Comparison of ENCODE assay signal across 17 cellular contexts in genomic region chr3:30663533-30664241, GRCh38. TPM values are rescaled to one million over a fixed set of nuclear protein-coding genes. Genes with fewer than 3 reads are reported as not detected.
DNase-seq lines count a peak whose midpoint lies in the region; ATAC-seq and TF ChIP-seq lines count a peak whose summit lies in the region.
"Had no signal": no experiment of that assay in that cellular context is flagged by ENCODE, and none has a peak within 500 bp of the region (broad histone marks: within the 10 kb centered on the region; RNA-seq: fewer than 3 reads in every experiment).

No MANE protein-coding gene starts in this region.

- H3K79me2 ChIP-seq in MM.1S (ENCODE audit: low read length) = peaks cover 8% of the 10 kb centered on the region

- peaks cover 26% of the 10 kb centered on the region for H3F3A ChIP-seq in MM.1S (ENCODE audit: insufficient read depth, low read length)

- H3K27ac Mint-ChIP-seq in activated naive CD4-positive, alpha-beta T cell treated with anti-CD3 and anti-CD28 coated beads, Interleukin-2, amount 50 U/mL, for 24 hours = peak overlapping the region; percentile 99
- H3K27ac Mint-ChIP-seq in T-cell = peak overlapping the region; percentile 93 to 95

- H3K4me3 Mint-ChIP-seq in activated naive CD4-positive, alpha-beta T cell treated with anti-CD3 and anti-CD28 coated beads, Interleukin-2, amount 50 U/mL, for 24 hours = peak overlapping the region; percentile 63
- peak overlapping the region in 2 of 3 donors; percentile 51 to 60 for H3K4me3 Mint-ChIP-seq in T-cell
- H3K4me3 Mint-ChIP-seq: neural crest cell had no signal

- H3K9me3 Mint-ChIP-seq in activated naive CD4-positive, alpha-beta T cell treated with anti-CD3 and anti-CD28 coated beads, Interleukin-2, amount 50 U/mL, for 24 hours = peaks cover 5% of the 10 kb centered on the region
- no peaks in the 10 kb centered on the region for H3K9me3 Mint-ChIP-seq in T-cell
- H3K9me3 Mint-ChIP-seq: neural crest cell had no signal

- no peak overlapping the region for H3K9ac ChIP-seq in subcutaneous abdominal adipose tissue (ENCODE audit: low read length in 5 of 5)
- H3K9ac ChIP-seq in MM.1S (ENCODE audit: low read length) = no peak overlapping the region

- peaks cover 41% of the 10 kb centered on the region for H3K36me3 Mint-ChIP-seq in activated naive CD4-positive, alpha-beta T cell treated with anti-CD3 and anti-CD28 coated beads, Interleukin-2, amount 50 U/mL, for 24 hours
- H3K36me3 Mint-ChIP-seq in T-cell = peaks cover 41% of the 10 kb centered on the region

- no peak overlapping the region for H2AFZ ChIP-seq in MM.1S (ENCODE audit: low read length)

- no peak for ATAC-seq in T-cell (replicated peaks in 1 of 4)
- ATAC-seq in HG03571 (IDR thresholded peaks at IDR 0.05; ENCODE audit: unreplicated experiment) = no peak
- no peak for ATAC-seq in GM21367 (IDR thresholded peaks at IDR 0.05; ENCODE audit: unreplicated experiment)
- ATAC-seq: Panc1 had no signal

- H4K20me1 ChIP-seq in MM.1S (ENCODE audit: insufficient read depth, low read length) = no peaks in the 10 kb centered on the region

- H3K27ac ChIP-seq in effector memory CD4-positive, alpha-beta T cell (ENCODE audit: insufficient read depth, low read length, poor library complexity, severe bottlenecking) = peak overlapping the region; percentile 65
- H3K27ac ChIP-seq in subcutaneous abdominal adipose tissue (ENCODE audit: low read depth, low read length) (peak overlapping the region; percentile 39), MM.1S (ENCODE audit: low read length) (no peak overlapping the region)
- H3K27ac ChIP-seq: cardiac muscle cell had no signal

- peaks cover 93% of the 10 kb centered on the region for H3K4me1 Mint-ChIP-seq in activated naive CD4-positive, alpha-beta T cell treated with anti-CD3 and anti-CD28 coated beads, Interleukin-2, amount 50 U/mL, for 24 hours
- peaks cover 95 to 98% (median 97%) of the 10 kb centered on the region in 3 donors for H3K4me1 Mint-ChIP-seq in T-cell

- H3K4me2 ChIP-seq in MM.1S (ENCODE audit: low read depth, low read length) = no peak overlapping the region

- no peak for TF ChIP-seq CTCF in MM.1S (IDR thresholded peaks at IDR 0.05; ENCODE audit: low read length)

- H3K9me2 ChIP-seq in MM.1S (replicated peaks; ENCODE audit: insufficient read depth, low read length) = no peaks in the 10 kb centered on the region

- no peaks in the 10 kb centered on the region for H3K9me3 ChIP-seq in effector memory CD4-positive, alpha-beta T cell (ENCODE audit: control insufficient read depth, low read length)
- H3K9me3 ChIP-seq in subcutaneous abdominal adipose tissue (ENCODE audit: control insufficient read depth in 5 of 5, low read length in 5 of 5) = no peaks in the 10 kb centered on the region
- H3K9me3 ChIP-seq in MM.1S (replicated peaks; ENCODE audit: insufficient read depth, low read length) = no peaks in the 10 kb centered on the region
- H3K9me3 ChIP-seq: HAP-1, right atrium auricular region, tibial nerve had no signal

- H3K4me1 ChIP-seq in effector memory CD4-positive, alpha-beta T cell (ENCODE audit: control insufficient read depth, insufficient read depth, low read length, poor library complexity, severe bottlenecking) = peaks cover 61% of the 10 kb centered on the region
- H3K4me1 ChIP-seq in subcutaneous abdominal adipose tissue (ENCODE audit: control insufficient read depth in 5 of 5, insufficient read depth in 5 of 5, low read length in 5 of 5) = peaks cover 2 to 61% (median 36%) of the 10 kb centered on the region in 5 donors
- H3K4me1 ChIP-seq in MM.1S (ENCODE audit: low read length) = peaks cover 45% of the 10 kb centered on the region

- H3K27me3 Mint-ChIP-seq in activated naive CD4-positive, alpha-beta T cell treated with anti-CD3 and anti-CD28 coated beads, Interleukin-2, amount 50 U/mL, for 24 hours = no peaks in the 10 kb centered on the region
- no peaks in the 10 kb centered on the region for H3K27me3 Mint-ChIP-seq in T-cell

- no peaks in the 10 kb centered on the region for H3K27me3 ChIP-seq in effector memory CD4-positive, alpha-beta T cell (replicated peaks; ENCODE audit: control insufficient read depth, insufficient read depth, low read length, poor library complexity, severe bottlenecking)
- H3K27me3 ChIP-seq in subcutaneous abdominal adipose tissue (ENCODE audit: control insufficient read depth in 5 of 5, insufficient read depth in 4 of 5, low read length in 5 of 5) (no peaks in the 10 kb centered on the region), MM.1S (replicated peaks; ENCODE audit: insufficient read depth, low read length) (no peaks in the 10 kb centered on the region)
- H3K27me3 ChIP-seq: cardiac muscle cell, right atrium auricular region, tibial nerve had no signal

- H3K4me3 ChIP-seq in effector memory CD4-positive, alpha-beta T cell (ENCODE audit: insufficient read depth, low read depth, low read length, poor library complexity, severe bottlenecking) = no peak overlapping the region
- no peak overlapping the region for H3K4me3 ChIP-seq in subcutaneous abdominal adipose tissue (ENCODE audit: low read depth in 1 of 5, low read length in 5 of 5)
- H3K4me3 ChIP-seq in MM.1S (ENCODE audit: low read length) = no peak overlapping the region
- H3K4me3 ChIP-seq: cardiac muscle cell, HAP-1, right atrium auricular region, tibial nerve had no signal

- POLR2A ChIA-PET in T-cell (lab: Charles Lee) = interaction anchor here (0.6 to 1.4 kb wide), 9 partner anchors 8 to 316 kb away, joined by 3 to 6 read pairs (median 4); no protein-coding TSS in a partner anchor

- no peak for DNase-seq in activated naive CD4-positive, alpha-beta T cell (lab: John Stamatoyannopoulos, UW)
- no peak for DNase-seq in T-cell
- no peak for DNase-seq in effector memory CD4-positive, alpha-beta T cell
- no peak for DNase-seq in MM.1S
- DNase-seq: DMS79; NCI-H1092; stimulated activated CD4-positive, alpha-beta T cell treated with anti-CD3 and anti-CD28 coated beads, Interleukin-2, amount 100 ng/mL, for 24 hours had no signal

- no peaks in the 10 kb centered on the region for H3K36me3 ChIP-seq in effector memory CD4-positive, alpha-beta T cell (ENCODE audit: control insufficient read depth, insufficient read depth, low read length)
- H3K36me3 ChIP-seq in subcutaneous abdominal adipose tissue (ENCODE audit: control insufficient read depth in 5 of 5, insufficient read depth in 5 of 5, low read length in 5 of 5) (peaks cover 13 to 30% (median 16%) of the 10 kb centered on the region in 5 donors), MM.1S (replicated peaks; ENCODE audit: insufficient read depth, low read length) (no peaks in the 10 kb centered on the region)
- H3K36me3 ChIP-seq: cardiac muscle cell, HAP-1 had no signal

- CTCF ChIA-PET in T-cell (lab: Charles Lee) = interaction anchor here (0.5 to 1.8 kb wide), 6 partner anchors 9 to 536 kb away, joined by 3 to 6 read pairs (median 4); no protein-coding TSS in a partner anchor

RNA-seq across cellular contexts. Expression of gene TGFBR2, which starts 57.3 kb away (rescaled TPM):
- total RNA-seq in T-cell = 100 to 1,000 TPM; 114 to 145 (median 127) TPM
